Comparison of ENCODE assay signal across 8 cellular contexts in the genomic region with DNA sequence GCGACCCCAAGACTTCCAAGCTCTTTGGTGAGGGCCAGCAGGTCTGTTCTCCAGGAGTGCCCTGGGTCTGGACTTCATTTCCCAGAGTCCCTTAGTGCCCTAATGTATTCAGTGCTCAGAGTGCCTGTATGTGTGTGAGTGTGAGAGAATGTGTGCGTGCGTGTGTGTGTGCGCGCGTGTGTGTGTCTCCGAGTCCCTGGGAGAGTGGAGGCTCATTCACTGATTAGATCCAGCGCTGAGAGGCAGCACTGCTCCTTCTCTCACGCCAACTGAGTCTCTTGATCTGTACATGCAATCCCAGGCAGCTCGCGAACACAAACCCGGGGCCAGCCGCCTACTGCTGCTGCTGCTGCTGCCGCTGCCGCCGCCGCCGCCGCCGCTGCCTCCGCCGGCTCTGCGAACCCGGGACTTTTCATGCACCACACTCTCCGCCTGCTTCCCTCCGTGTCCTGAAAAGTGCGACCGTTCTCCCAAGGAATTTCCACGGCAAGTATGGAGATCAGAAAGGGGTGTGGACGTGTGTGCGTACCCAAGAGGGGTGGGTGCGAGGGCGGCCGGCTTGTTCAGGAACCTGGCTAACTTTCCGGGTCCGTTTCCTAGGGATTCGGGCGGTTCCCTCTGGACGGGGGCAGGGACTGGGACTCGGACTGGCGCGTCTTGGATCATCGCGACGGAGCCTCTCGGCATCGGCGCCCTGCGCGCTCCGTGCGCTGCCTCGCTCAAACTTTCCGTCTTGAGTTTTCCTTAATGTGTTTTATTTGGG. TPM values are rescaled to one million over a fixed set of nuclear protein-coding genes. Genes with fewer than 3 reads are reported as not detected.
DNase-seq lines count a peak whose midpoint lies in the region; ATAC-seq and TF ChIP-seq lines count a peak whose summit lies in the region.

A gene (plus strand): TSS at position 215 of the 763 bp plus-strand sequence.

- TF ChIP-seq CTCF in VCaP (conservative IDR thresholded peaks at IDR 0.05) (peak; percentile 25; the same call in 1 of the 2 replicates), left lung (IDR thresholded peaks at IDR 0.05) (no peak)

- H3K4me1 ChIP-seq in left lung, result peaks cover 20 to 49% of the 10 kb centered on the region in 2 donors

- peaks cover 84 to 100% of the 10 kb centered on the region in 2 donors for H3K27me3 ChIP-seq in left lung

- ATAC-seq in left lung (peak; percentile 80), GM18519 (IDR thresholded peaks at IDR 0.05; ENCODE audit: low FRiP score, unreplicated experiment) (no peak), GM21825 (IDR thresholded peaks at IDR 0.05; ENCODE audit: unreplicated experiment) (no peak)

- in situ Hi-C loops in G401 (cut with HindIII; ENCODE audit: low sequenced_read_pairs), result no loop called here

- DNase-seq in G401 (ENCODE audit: low spot score) (peak; percentile 48), NCI-H146 treated with DMSO at 0.1 percent for 48 hours (lab: John Stamatoyannopoulos, UW; ENCODE audit: unreplicated experiment) (peak; percentile 59), dermis microvascular lymphatic vessel endothelial cell (ENCODE audit: low read depth in 2 of 2) (peak; percentile 60 to 81), left lung (peak; percentile 50 to 88)
- peak; percentile 34 for DNase-seq in stimulated activated CD4-positive, alpha-beta T cell treated with anti-CD3 and anti-CD28 coated beads, Interleukin-1b, Interleukin-23, amount 100 ng/mL, for 48 hours

- no peaks in the 10 kb centered on the region for H3K9me3 ChIP-seq in left lung

- no peaks in the 10 kb centered on the region for H3K36me3 ChIP-seq in left lung

- intact Hi-C loops in left lung (cut with DNase I), result no loop called here

- H3K27ac ChIP-seq in VCaP (peak within 1 kb of the TSS; percentile 48), left lung (no peak within 1 kb of the TSS)

- peak within 1 kb of the TSS; percentile 27 to 41 for H3K4me3 ChIP-seq in left lung

RNA-seq across cellular contexts. Expression of the gene that starts here (rescaled TPM):
- 92.2 and 98.3 TPM in 2 replicates for total RNA-seq in G401 (2014; rRNA removed; shearing (Covaris generic))
- total RNA-seq in dermis microvascular lymphatic vessel endothelial cell (45.6 and 68.0 TPM in 2 replicates), left lung (10 to 100 TPM; 50.8 to 58.9 TPM)
